25 cellular contexts compared by ENCODE assay signal in the genomic region with DNA sequence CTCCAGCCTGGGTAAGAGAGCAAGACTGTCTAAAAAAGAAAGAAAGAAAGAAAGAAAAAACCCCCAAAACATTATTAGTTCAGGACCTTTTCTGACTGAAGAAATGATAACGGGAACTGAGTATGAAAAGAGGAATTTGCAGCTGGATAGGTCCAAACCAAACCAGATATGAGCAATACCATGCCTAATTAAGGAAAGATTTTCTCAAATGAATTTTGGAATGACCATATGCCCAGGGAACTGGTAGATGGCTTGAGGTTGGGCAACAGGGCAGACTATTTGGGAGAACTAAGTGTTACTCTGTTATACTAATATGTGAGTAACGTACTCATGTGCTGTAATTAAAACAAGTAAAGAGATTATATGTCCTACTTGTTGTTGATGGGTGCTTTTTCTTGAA.
DNase-seq lines count a peak whose midpoint lies in the region; ATAC-seq and TF ChIP-seq lines count a peak whose summit lies in the region.
"Had no signal": no experiment of that assay in that cellular context is flagged by ENCODE, and none has a peak within 500 bp of the region (broad histone marks: within the 10 kb centered on the region; RNA-seq: fewer than 3 reads in every experiment).

No MANE protein-coding gene starts in this region.

- intact Hi-C loops in Right ventricle myocardium inferior (cut with DNase I) (loop anchor here (10.0 kb wide), 1 partner anchor 59 kb away; no protein-coding TSS in a partner anchor), left ventricle myocardium superior (cut with micrococcal nuclease) (no loop called here), dorsolateral prefrontal cortex (cut with DNase I) (no loop called here)

- ATAC-seq in Right ventricle myocardium inferior (no peak), left ventricle myocardium superior (no peak)
- ATAC-seq: HCT116; naive thymus-derived CD8-positive, alpha-beta T cell had no signal

- H3K27ac ChIP-seq in osteoblast (ENCODE audit: low read depth, low read length) (no peak overlapping the region), dorsolateral prefrontal cortex (no peak overlapping the region)
- H3K27ac ChIP-seq: epithelial cell of prostate had no signal

- DNase-seq in AG10803 (ENCODE audit: low read depth) (peak; percentile 54), HS-5 (ENCODE audit: low read depth) (peak; percentile 57), cardiac fibroblast (ENCODE audit: low read depth in 2 of 2) (peak; percentile 31 to 33), osteoblast (ENCODE audit: insufficient read length, low spot score, missing footprints) (peak; percentile 63), NOMO-1 treated with dmso at 0.1 percent for 144 hours (lab: John Stamatoyannopoulos, UW; ENCODE audit: unreplicated experiment) (no peak), Right ventricle myocardium inferior (ENCODE audit: missing footprints) (no peak), left ventricle myocardium superior (no peak), dorsolateral prefrontal cortex (no peak)
- DNase-seq: activated CD4-positive, alpha-beta T cell treated with anti-CD3 and anti-CD28 coated beads, Interleukin-2, amount 50 U/mL, for 48 hours; activated CD4-positive, CD25-positive, alpha-beta regulatory T cell; activated CD8-positive, alpha-beta memory T cell treated with anti-CD3 and anti-CD28 coated beads, Interleukin-2, amount 50 U/mL, for 4 hours; cerebellar nuclear complex; DMS53; midbrain; naive thymus-derived CD8-positive, alpha-beta T cell; NCI-H2081; NCI-H226; NCI-H774; SHP77; stimulated activated CD4-positive, alpha-beta T cell treated with anti-CD3 and anti-CD28 coated beads, Interleukin-2, amount 100 ng/mL, for 24 hours; SW 1271; T1000 had no signal

- no peaks in the 10 kb centered on the region for H3K27me3 ChIP-seq in osteoblast (ENCODE audit: insufficient read depth, low read length)
- H3K27me3 ChIP-seq in dorsolateral prefrontal cortex = no peaks in the 10 kb centered on the region

- H3K36me3 ChIP-seq in osteoblast (ENCODE audit: insufficient read depth, low read length) = no peaks in the 10 kb centered on the region

- H3K4me1 ChIP-seq in osteoblast (ENCODE audit: insufficient read depth, low read length) = peaks cover 4% of the 10 kb centered on the region

- no peak for TF ChIP-seq CTCF in AG10803 (conservative IDR thresholded peaks at IDR 0.05; ENCODE audit: low read length)
- no peak for TF ChIP-seq CTCF in cardiac fibroblast (IDR thresholded peaks at IDR 0.05; ENCODE audit: low read depth, low read length)
- no peak for TF ChIP-seq CTCF in osteoblast (IDR thresholded peaks at IDR 0.05; ENCODE audit: extremely low read depth, low read depth, low read length)
- TF ChIP-seq CTCF in dorsolateral prefrontal cortex (IDR thresholded peaks at IDR 0.05 in 54 of 56, conservative IDR thresholded peaks at IDR 0.05 in 2 of 56; ENCODE audit: low read depth in 1 of 56, partially characterized antibody in 56 of 56) = no peak

- no peaks in the 10 kb centered on the region for H3K79me2 ChIP-seq in osteoblast (ENCODE audit: insufficient read depth, low read length)

- H3K4me3 ChIP-seq in AG10803 (ENCODE audit: low read length) (no peak overlapping the region), cardiac fibroblast (replicated peaks in 1 of 2; ENCODE audit: low read depth in 2 of 2, low read length in 2 of 2) (no peak overlapping the region), osteoblast (ENCODE audit: insufficient read depth, low read length) (no peak overlapping the region), dorsolateral prefrontal cortex (no peak overlapping the region)
- H3K4me3 ChIP-seq: smooth muscle cell had no signal

- no peaks in the 10 kb centered on the region for H3K9me3 ChIP-seq in osteoblast (ENCODE audit: low read depth, low read length)

- H2AFZ ChIP-seq in osteoblast (ENCODE audit: low read length) = no peak overlapping the region

- H4K20me1 ChIP-seq in osteoblast (ENCODE audit: insufficient read depth, low read length) = no peaks in the 10 kb centered on the region

- H3K4me2 ChIP-seq in osteoblast (ENCODE audit: insufficient read depth, low read length) = no peak overlapping the region
- H3K4me2 ChIP-seq: smooth muscle cell had no signal

Comparison
In these comparisons a context has a peak if more than half of its experiments do, and no peak if none do; other contexts are left out.
1. DNase-seq: peak in AG10803 (single experiment), HS-5 (single experiment), cardiac fibroblast (2 of 2) and osteoblast (single experiment); none in NOMO-1 treated with dmso at 0.1 percent for 144 hours (single experiment), Right ventricle myocardium inferior (single experiment), left ventricle myocardium superior (single experiment) and dorsolateral prefrontal cortex (0 of 10).